In genomic region chr14:68306934-68307758, GRCh38 we compare ENCODE assay signal across 8 cellular contexts.
DNase-seq lines count a peak whose midpoint lies in the region; ATAC-seq and TF ChIP-seq lines count a peak whose summit lies in the region.
"Had no signal": no experiment of that assay in that cellular context is flagged by ENCODE, and none has a peak within 500 bp of the region (broad histone marks: within the 10 kb centered on the region; RNA-seq: fewer than 3 reads in every experiment).

No MANE protein-coding gene starts in this region.

- peak overlapping the region; percentile 22; the same call in 1 of the 2 replicates for H3K4me3 ChIP-seq in PC-9
- H3K4me3 ChIP-seq in tibial nerve = no peak overlapping the region

- H3K9me3 Mint-ChIP-seq in activated CD4-positive, alpha-beta T cell treated with anti-CD3 and anti-CD28 coated beads for 36 hours (ENCODE audit: low read depth) = peaks cover 2% of the 10 kb centered on the region

- H3K27me3 ChIP-seq in PC-9 (ENCODE audit: insufficient read depth, low read depth) (no peaks in the 10 kb centered on the region), tibial nerve (no peaks in the 10 kb centered on the region)

- peak overlapping the region; percentile 95 for H3K27ac ChIP-seq in PC-9
- H3K27ac ChIP-seq in tibial nerve = peak overlapping the region in 3 of 4 donors; percentile 41 to 80 (median 71)

- POLR2A ChIA-PET in PC-9 (lab: Charles Lee; ENCODE audit: unreplicated experiment) = interaction anchor here (0.5 to 0.7 kb wide), 11 partner anchors 9 to 1360 kb away, joined by 3 to 13 read pairs (median 4); no protein-coding TSS in a partner anchor
- POLR2A ChIA-PET in activated CD4-positive, alpha-beta T cell treated with anti-CD3 and anti-CD28 coated beads for 36 hours (lab: Charles Lee) = interaction anchor here (0.6 kb wide), 1 partner anchor 250 kb away, joined by 3 read pairs; no protein-coding TSS in a partner anchor

- H3K79me2 ChIP-seq in PC-9 (ENCODE audit: low read depth) = no peaks in the 10 kb centered on the region

- no peak for TF ChIP-seq POLR2A in tibial nerve (IDR thresholded peaks at IDR 0.05)

- TF ChIP-seq EP300 in tibial nerve (IDR thresholded peaks at IDR 0.05) = no peak

- H3K4me1 Mint-ChIP-seq in activated CD4-positive, alpha-beta T cell treated with anti-CD3 and anti-CD28 coated beads for 36 hours = peaks cover 21% of the 10 kb centered on the region

- H3K9me2 ChIP-seq in PC-9 (ENCODE audit: insufficient read depth) = no peaks in the 10 kb centered on the region

- TF ChIP-seq CTCF in PC-9 (conservative IDR thresholded peaks at IDR 0.05) = no peak
- no peak for TF ChIP-seq CTCF in tibial nerve (IDR thresholded peaks at IDR 0.05)

- ATAC-seq in left colon = peak; percentile 96
- no peak for ATAC-seq in HG03469 (IDR thresholded peaks at IDR 0.05; ENCODE audit: unreplicated experiment)
- ATAC-seq in activated CD4-positive, alpha-beta T cell treated with anti-CD3 and anti-CD28 coated beads for 36 hours = no peak
- no peak for ATAC-seq in GM21717 (IDR thresholded peaks at IDR 0.05; ENCODE audit: unreplicated experiment)

- H3K4me2 ChIP-seq in PC-9 = peak overlapping the region; percentile 70

- H3K36me3 ChIP-seq in PC-9 (ENCODE audit: low read depth) (no peaks in the 10 kb centered on the region), tibial nerve (no peaks in the 10 kb centered on the region)

- H3K27ac Mint-ChIP-seq in activated CD4-positive, alpha-beta T cell treated with anti-CD3 and anti-CD28 coated beads for 36 hours = no peak overlapping the region

- H2AFZ ChIP-seq in PC-9 = peak overlapping the region; percentile 60

- H3K36me3 Mint-ChIP-seq in activated CD4-positive, alpha-beta T cell treated with anti-CD3 and anti-CD28 coated beads for 36 hours (ENCODE audit: low read depth) = peaks cover 1% of the 10 kb centered on the region

- BruUV-seq in PC-9 (replicated peaks; lab: Mats Ljungman, UMichigan) = no TSS peak

- 75 to 79% methylated on average over 8 of the region's 8 CpGs for WGBS in tibial nerve, 2 donors

- H3K4me1 ChIP-seq in PC-9 (replicated peaks; ENCODE audit: insufficient read depth) = peaks cover 62% of the 10 kb centered on the region
- peaks cover 4 to 33% (median 20%) of the 10 kb centered on the region in 4 donors for H3K4me1 ChIP-seq in tibial nerve

- H4K20me1 ChIP-seq in PC-9 (ENCODE audit: insufficient read depth) = no peaks in the 10 kb centered on the region

- CTCF ChIA-PET in PC-9 (lab: Charles Lee) = interaction anchor here (0.6 to 1.2 kb wide), 5 partner anchors 53 to 366 kb away, joined by 3 to 6 read pairs (median 3); no protein-coding TSS in a partner anchor
- CTCF ChIA-PET in activated CD4-positive, alpha-beta T cell treated with anti-CD3 and anti-CD28 coated beads for 36 hours (lab: Charles Lee) = interaction anchor here (0.6 to 1.3 kb wide), 2 partner anchors 9 to 519 kb away, joined by 3 to 4 read pairs; no protein-coding TSS in a partner anchor

- no peaks in the 10 kb centered on the region for H3K9me3 ChIP-seq in PC-9 (ENCODE audit: insufficient read depth, low read depth)
- no peaks in the 10 kb centered on the region for H3K9me3 ChIP-seq in tibial nerve

- peaks cover 52% of the 10 kb centered on the region for H3F3A ChIP-seq in PC-9 (ENCODE audit: insufficient read depth, low read depth)

- no peak overlapping the region for H3K4me3 Mint-ChIP-seq in activated CD4-positive, alpha-beta T cell treated with anti-CD3 and anti-CD28 coated beads for 36 hours

- intact Hi-C loops in PC-9 (cut with micrococcal nuclease; ENCODE audit: unreplicated experiment) = loop anchor here (1.0 to 5.0 kb wide), 3 partner anchors 55 to 269 kb away; no protein-coding TSS in a partner anchor
- intact Hi-C loops in left colon (cut with DNase I, micrococcal nuclease) = no loop called here
- intact Hi-C loops in activated CD4-positive, alpha-beta T cell treated with anti-CD3 and anti-CD28 coated beads for 36 hours (cut with DNase I, micrococcal nuclease) = no loop called here

- DNase-seq in NCI-H1092 treated with DMSO at 0.1 percent for 48 hours (lab: John Stamatoyannopoulos, UW) (peak; percentile 94), PC-9 (peak; percentile 73 to 99), left colon (peak; percentile 61 to 73), tibial nerve (ENCODE audit: low spot score in 2 of 2) (no peak)
- DNase-seq in activated CD4-positive, alpha-beta T cell treated with anti-CD3 and anti-CD28 coated beads for 36 hours = no peak
- DNase-seq: activated effector memory CD4-positive, alpha-beta T cell treated with anti-CD3 and anti-CD28 coated beads, Interleukin-2, amount 50 U/mL, for 16 hours had no signal

- H3K27me3 Mint-ChIP-seq in activated CD4-positive, alpha-beta T cell treated with anti-CD3 and anti-CD28 coated beads for 36 hours = no peaks in the 10 kb centered on the region

Comparison
In these comparisons a context has a peak if more than half of its experiments do, and no peak if none do; other contexts are left out.
1. DNase-seq: peak in NCI-H1092 treated with DMSO at 0.1 percent for 48 hours (single experiment), PC-9 (2 of 2) and left colon (2 of 2); none in tibial nerve (0 of 2) and activated CD4-positive, alpha-beta T cell treated with anti-CD3 and anti-CD28 coated beads for 36 hours (single experiment).